1 cellular context compared by ENCODE assay signal in the genomic region with DNA sequence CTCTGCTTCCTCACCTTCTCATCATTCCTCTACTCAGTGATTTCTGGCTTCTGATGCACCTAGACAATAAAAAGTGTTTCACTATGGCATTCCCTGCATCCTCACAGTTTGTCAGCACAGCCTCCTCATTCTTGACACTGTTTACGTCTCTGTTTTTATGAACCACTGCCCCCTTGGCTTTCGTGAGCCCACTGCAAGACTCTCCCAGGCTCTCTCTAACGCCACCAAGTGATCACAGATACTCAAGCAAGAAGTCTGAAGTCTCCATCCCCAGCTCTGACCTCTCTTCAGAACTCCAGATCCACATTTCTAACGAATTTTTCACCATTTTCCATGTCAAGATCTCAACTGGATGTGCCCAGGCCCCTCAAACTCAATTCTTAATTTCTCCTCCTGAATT.
TF ChIP-seq lines count a peak whose summit lies in the region.

No MANE protein-coding gene starts in this region.

TF ChIP-seq in SK-N-SH, 30 proteins besides CTCF, POLR2A, EP300 and RAD21 (continued from another document):
- TF ChIP-seq, protein P1, sequence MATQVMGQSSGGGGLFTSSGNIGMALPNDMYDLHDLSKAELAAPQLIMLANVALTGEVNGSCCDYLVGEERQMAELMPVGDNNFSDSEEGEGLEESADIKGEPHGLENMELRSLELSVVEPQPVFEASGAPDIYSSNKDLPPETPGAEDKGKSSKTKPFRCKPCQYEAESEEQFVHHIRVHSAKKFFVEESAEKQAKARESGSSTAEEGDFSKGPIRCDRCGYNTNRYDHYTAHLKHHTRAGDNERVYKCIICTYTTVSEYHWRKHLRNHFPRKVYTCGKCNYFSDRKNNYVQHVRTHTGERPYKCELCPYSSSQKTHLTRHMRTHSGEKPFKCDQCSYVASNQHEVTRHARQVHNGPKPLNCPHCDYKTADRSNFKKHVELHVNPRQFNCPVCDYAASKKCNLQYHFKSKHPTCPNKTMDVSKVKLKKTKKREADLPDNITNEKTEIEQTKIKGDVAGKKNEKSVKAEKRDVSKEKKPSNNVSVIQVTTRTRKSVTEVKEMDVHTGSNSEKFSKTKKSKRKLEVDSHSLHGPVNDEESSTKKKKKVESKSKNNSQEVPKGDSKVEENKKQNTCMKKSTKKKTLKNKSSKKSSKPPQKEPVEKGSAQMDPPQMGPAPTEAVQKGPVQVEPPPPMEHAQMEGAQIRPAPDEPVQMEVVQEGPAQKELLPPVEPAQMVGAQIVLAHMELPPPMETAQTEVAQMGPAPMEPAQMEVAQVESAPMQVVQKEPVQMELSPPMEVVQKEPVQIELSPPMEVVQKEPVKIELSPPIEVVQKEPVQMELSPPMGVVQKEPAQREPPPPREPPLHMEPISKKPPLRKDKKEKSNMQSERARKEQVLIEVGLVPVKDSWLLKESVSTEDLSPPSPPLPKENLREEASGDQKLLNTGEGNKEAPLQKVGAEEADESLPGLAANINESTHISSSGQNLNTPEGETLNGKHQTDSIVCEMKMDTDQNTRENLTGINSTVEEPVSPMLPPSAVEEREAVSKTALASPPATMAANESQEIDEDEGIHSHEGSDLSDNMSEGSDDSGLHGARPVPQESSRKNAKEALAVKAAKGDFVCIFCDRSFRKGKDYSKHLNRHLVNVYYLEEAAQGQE (IDR thresholded peaks at IDR 0.05; ENCODE audit: low read depth, low read length): no peak
- no peak for TF ChIP-seq NFIC (IDR thresholded peaks at IDR 0.05; ENCODE audit: borderline replicate concordance)
- TF ChIP-seq MEF2A (IDR thresholded peaks at IDR 0.05; ENCODE audit: borderline replicate concordance, low read depth): no peak
- TF ChIP-seq JUND (IDR thresholded peaks at IDR 0.05): no peak
- no peak for TF ChIP-seq CHD2 (IDR thresholded peaks at IDR 0.05; ENCODE audit: low read length, partially characterized antibody)
- no peak for TF ChIP-seq POLR2AphosphoS5 (IDR thresholded peaks at IDR 0.05; ENCODE audit: low read depth, low read length)
- no peak for TF ChIP-seq FOXJ3 (CRISPR knock-in tag; IDR thresholded peaks at IDR 0.05)
- no peak for TF ChIP-seq YY1 (IDR thresholded peaks at IDR 0.05; ENCODE audit: low read depth)
- no peak for TF ChIP-seq GABPA (IDR thresholded peaks at IDR 0.05; ENCODE audit: low read depth)
- no peak for TF ChIP-seq GATA2 (CRISPR knock-in tag; IDR thresholded peaks at IDR 0.05)
